In genomic region chr2:197708331-197708730, GRCh38 we compare ENCODE assay signal across 9 cellular contexts. TPM values are rescaled to one million over a fixed set of nuclear protein-coding genes. Genes with fewer than 3 reads are reported as not detected.
DNase-seq lines count a peak whose midpoint lies in the region; ATAC-seq and TF ChIP-seq lines count a peak whose summit lies in the region.
"Had no signal": no experiment of that assay in that cellular context is flagged by ENCODE, and none has a peak within 500 bp of the region (broad histone marks: within the 10 kb centered on the region; RNA-seq: fewer than 3 reads in every experiment).

No MANE protein-coding gene starts in this region.

- H3K4me1 ChIP-seq in OCI-LY7 (ENCODE audit: insufficient read depth, low read length, poor library complexity, severe bottlenecking) (peaks cover 37% of the 10 kb centered on the region), endodermal cell (ENCODE audit: control insufficient read depth, insufficient read depth, low read length) (peaks cover 3% of the 10 kb centered on the region), gastroesophageal sphincter (peaks cover 0 to 43% (median 19%) of the 10 kb centered on the region in 3 donors)

- peaks cover 33% of the 10 kb centered on the region for H4K20me1 ChIP-seq in OCI-LY7 (ENCODE audit: insufficient read depth, low read length)

- POLR2A ChIA-PET in OCI-LY7 (lab: Charles Lee), result interaction anchor here (0.5 to 0.7 kb wide), 2 partner anchors 1210 to 1427 kb away, joined by 3 to 4 read pairs; no protein-coding TSS in a partner anchor

- no peak overlapping the region for H3K9ac ChIP-seq in endodermal cell (ENCODE audit: extremely low read depth, low read length, poor library complexity, severe bottlenecking)

- 37 to 57% methylated on average over 2 of the region's 2 CpGs for WGBS in endodermal cell (ENCODE audit: insufficient coverage in 1 of 2, insufficient read length in 1 of 2), 2 experiments
- 38 to 56% methylated on average over 2 of the region's 2 CpGs for WGBS in gastroesophageal sphincter (ENCODE audit: low coverage in 1 of 2), 2 donors

- H3K36me3 ChIP-seq in OCI-LY7 (ENCODE audit: insufficient read depth, low read length) (peaks cover 55% of the 10 kb centered on the region), endodermal cell (ENCODE audit: control insufficient read depth, insufficient read depth, low read length) (peaks cover 10% of the 10 kb centered on the region), gastroesophageal sphincter (peaks cover 0 to 4% of the 10 kb centered on the region in 2 donors)

- peaks cover 23% of the 10 kb centered on the region for H3K36me3 Mint-ChIP-seq in T-helper 2 cell treated with Interferon-gamma antibody and Interleukin-4, amounts not matched to agents 5 μg/mL and 100 μg/mL, for 36 hours (ENCODE audit: low read depth)
- H3K36me3 Mint-ChIP-seq in endodermal cell (ENCODE audit: low read depth), result no peaks in the 10 kb centered on the region

- no peak for TF ChIP-seq EP300 in gastroesophageal sphincter (IDR thresholded peaks at IDR 0.05)

- intact Hi-C loops in OCI-LY7 (cut with micrococcal nuclease; ENCODE audit: unreplicated experiment), result loop anchor here (5.0 to 10.0 kb wide), 4 partner anchors 256 to 1064 kb away; partner anchors contain the start of gene COQ10B

- no TSS peak for BruUV-seq in OCI-LY7 (replicated peaks; lab: Mats Ljungman, UMichigan)

- H3K79me2 ChIP-seq in OCI-LY7 (ENCODE audit: insufficient read depth, low read depth, low read length), result peaks cover 78% of the 10 kb centered on the region

- H3K27me3 Mint-ChIP-seq in T-helper 2 cell treated with Interferon-gamma antibody and Interleukin-4, amounts not matched to agents 5 μg/mL and 100 μg/mL, for 36 hours (ENCODE audit: low read depth), result no peaks in the 10 kb centered on the region
- no peaks in the 10 kb centered on the region for H3K27me3 Mint-ChIP-seq in endodermal cell (ENCODE audit: insufficient read depth)

- no peaks in the 10 kb centered on the region for H3K9me2 ChIP-seq in OCI-LY7 (ENCODE audit: insufficient read depth, low read length)

- no peaks in the 10 kb centered on the region for H3K27me3 ChIP-seq in endodermal cell (ENCODE audit: control insufficient read depth, insufficient read depth, low read length, poor library complexity, severe bottlenecking)
- no peaks in the 10 kb centered on the region for H3K27me3 ChIP-seq in gastroesophageal sphincter

- no peak overlapping the region for H3K27ac Mint-ChIP-seq in T-helper 2 cell treated with Interferon-gamma antibody and Interleukin-4, amounts not matched to agents 5 μg/mL and 100 μg/mL, for 36 hours
- H3K27ac Mint-ChIP-seq in endodermal cell, result no peak overlapping the region

- no peaks in the 10 kb centered on the region for H3K9me3 Mint-ChIP-seq in T-helper 2 cell treated with Interferon-gamma antibody and Interleukin-4, amounts not matched to agents 5 μg/mL and 100 μg/mL, for 36 hours
- H3K9me3 Mint-ChIP-seq in endodermal cell, result no peaks in the 10 kb centered on the region

- no peak for TF ChIP-seq CTCF in OCI-LY7 (conservative IDR thresholded peaks at IDR 0.05; ENCODE audit: low read length)
- TF ChIP-seq CTCF in endodermal cell (conservative IDR thresholded peaks at IDR 0.05), result no peak
- no peak for TF ChIP-seq CTCF in gastroesophageal sphincter (IDR thresholded peaks at IDR 0.05)

- H3K9me3 ChIP-seq in OCI-LY7 (ENCODE audit: low read length) (no peaks in the 10 kb centered on the region), endodermal cell (ENCODE audit: control insufficient read depth, low read length) (no peaks in the 10 kb centered on the region), gastroesophageal sphincter (no peaks in the 10 kb centered on the region)

- H3K4me2 ChIP-seq in OCI-LY7 (ENCODE audit: low read length), result peak overlapping the region; percentile 94

- H3K4me3 Mint-ChIP-seq in T-helper 2 cell treated with Interferon-gamma antibody and Interleukin-4, amounts not matched to agents 5 μg/mL and 100 μg/mL, for 36 hours, result peak overlapping the region; percentile 47
- H3K4me3 Mint-ChIP-seq in endodermal cell, result peak overlapping the region; percentile 88

- CTCF ChIA-PET in OCI-LY7 (lab: Charles Lee; ENCODE audit: unreplicated experiment), result no interaction called here

- no peak for DNase-seq in T-helper 2 cell treated with Interferon-gamma antibody and Interleukin-4, amounts not matched to agents 5 μg/mL and 100 μg/mL, for 36 hours (ENCODE audit: low spot score)
- DNase-seq in T-helper 2 cell (no peak), OCI-LY7 (ENCODE audit: low spot score) (no peak), endodermal cell (no peak), skeletal muscle cell (ENCODE audit: low read depth) (peak; percentile 58), NCI-H510A treated with DMSO at 0.1 percent for 48 hours (lab: John Stamatoyannopoulos, UW) (no peak)
- DNase-seq: activated effector memory CD4-positive, alpha-beta T cell treated with Interleukin-2 at 50 U/mL for 16 hours had no signal

- peak overlapping the region; percentile 90 for H3K4me3 ChIP-seq in OCI-LY7 (ENCODE audit: low read depth, low read length, poor library complexity, severe bottlenecking)
- peak overlapping the region; percentile 96 for H3K4me3 ChIP-seq in endodermal cell (ENCODE audit: low read length)
- H3K4me3 ChIP-seq in skeletal muscle cell (ENCODE audit: low read depth, low read length), result no peak overlapping the region
- no peak overlapping the region for H3K4me3 ChIP-seq in gastroesophageal sphincter

- H3K4me1 Mint-ChIP-seq in T-helper 2 cell treated with Interferon-gamma antibody and Interleukin-4, amounts not matched to agents 5 μg/mL and 100 μg/mL, for 36 hours (ENCODE audit: low read depth), result peaks cover 39% of the 10 kb centered on the region
- peaks cover 43% of the 10 kb centered on the region for H3K4me1 Mint-ChIP-seq in endodermal cell

- H2AFZ ChIP-seq in OCI-LY7 (ENCODE audit: low read length), result no peak overlapping the region

- TF ChIP-seq POLR2A in gastroesophageal sphincter (IDR thresholded peaks at IDR 0.05), result no peak

- H3K27ac ChIP-seq in OCI-LY7 (ENCODE audit: low read depth, low read length, poor library complexity, severe bottlenecking) (no peak overlapping the region), endodermal cell (ENCODE audit: low read depth, low read length) (no peak overlapping the region), gastroesophageal sphincter (no peak overlapping the region)

- ATAC-seq in HG02642 (IDR thresholded peaks at IDR 0.05; ENCODE audit: poor library complexity, unreplicated experiment), result no peak
- ATAC-seq in gastroesophageal sphincter, result no peak

RNA-seq across cellular contexts. Expression of gene MARS2, which starts 3.2 kb away (rescaled TPM):
- total RNA-seq in OCI-LY7 (2014; rRNA removed; shearing (Covaris generic)), result 23.2 and 32.7 TPM in 2 replicates
- total RNA-seq in OCI-LY7 (2022) (21.3 and 21.8 TPM in 2 replicates), endodermal cell (10 to 100 TPM; 10.4 to 13.4 TPM), gastroesophageal sphincter (1 to 10 TPM; 2.8 to 6.7 (median 4.2) TPM)
- polyA plus RNA-seq in endodermal cell (2013, experiment 1 of 2), result 9.9 TPM
- polyA plus RNA-seq in endodermal cell (2013, experiment 2 of 2), result 7.7 TPM

RNA-seq across cellular contexts. Expression of gene RFTN2, which starts 32.9 kb away (rescaled TPM):
- total RNA-seq in OCI-LY7 (2014; rRNA removed; shearing (Covaris generic)), result not detected in 2 replicates
- total RNA-seq in OCI-LY7 (2022), result not detected in 2 replicates
- under 1 TPM; 0.55 TPM for total RNA-seq in endodermal cell
- polyA plus RNA-seq in endodermal cell (2013, experiment 1 of 2), result 25.2 TPM
- 19.0 TPM for polyA plus RNA-seq in endodermal cell (2013, experiment 2 of 2)
- total RNA-seq in gastroesophageal sphincter, result 1 to 10 TPM; 4.2 to 8.9 (median 7.8) TPM

Comparison
In these comparisons a context has a peak if more than half of its experiments do, and no peak if none do; other contexts are left out.
1. H3K4me3 ChIP-seq: peak in OCI-LY7 (single experiment) and endodermal cell (single experiment); none in skeletal muscle cell (single experiment) and gastroesophageal sphincter (0 of 2).